ENCODE assay signal across 14 cellular contexts in genomic region chr15:63764124-63764827, GRCh38.
A peak's percentile ranks its signal among the peaks of the same experiment; 100 is the strongest.
DNase-seq lines count a peak whose midpoint lies in the region; ATAC-seq and TF ChIP-seq lines count a peak whose summit lies in the region.
"Had no signal": no experiment of that assay in that cellular context is flagged by ENCODE, and none has a peak within 500 bp of the region (broad histone marks: within the 10 kb centered on the region; RNA-seq: fewer than 3 reads in every experiment).

No MANE protein-coding gene starts in this region.

- H3K4me1 Mint-ChIP-seq in stimulated activated naive CD8-positive, alpha-beta T cell treated with anti-CD3 and anti-CD28 coated beads, Interleukin-15, Interleukin-2, amounts not matched to agents 100 ng/mL and 50 ng/mL, for 24 hours (ENCODE audit: low read depth): peaks cover 46% of the 10 kb centered on the region
- peaks cover 51% of the 10 kb centered on the region for H3K4me1 Mint-ChIP-seq in stimulated activated naive CD8-positive, alpha-beta T cell treated with anti-CD3 and anti-CD28 coated beads, Interleukin-15, amount 100 ng/mL, for 72 hours
- peaks cover 45% of the 10 kb centered on the region for H3K4me1 Mint-ChIP-seq in activated naive CD8-positive, alpha-beta T cell treated with anti-CD3 and anti-CD28 coated beads, Interleukin-2, amount 50 U/mL, for 24 hours

- no peak overlapping the region for H3K4me3 ChIP-seq in left lung
- H3K4me3 ChIP-seq: ascending aorta, uterus had no signal

- no peaks in the 10 kb centered on the region for H3K9me3 ChIP-seq in left lung
- H3K9me3 ChIP-seq: ascending aorta, uterus had no signal

- H3K4me3 Mint-ChIP-seq in stimulated activated naive CD8-positive, alpha-beta T cell treated with anti-CD3 and anti-CD28 coated beads, Interleukin-15, Interleukin-2, amounts not matched to agents 100 ng/mL and 50 ng/mL, for 24 hours: no peak overlapping the region
- H3K4me3 Mint-ChIP-seq in stimulated activated naive CD8-positive, alpha-beta T cell treated with anti-CD3 and anti-CD28 coated beads, Interleukin-15, amount 100 ng/mL, for 72 hours: no peak overlapping the region
- H3K4me3 Mint-ChIP-seq in activated naive CD8-positive, alpha-beta T cell treated with anti-CD3 and anti-CD28 coated beads, Interleukin-2, amount 50 U/mL, for 24 hours: no peak overlapping the region

- no peaks in the 10 kb centered on the region for H3K27me3 Mint-ChIP-seq in stimulated activated naive CD8-positive, alpha-beta T cell treated with anti-CD3 and anti-CD28 coated beads, Interleukin-15, Interleukin-2, amounts not matched to agents 100 ng/mL and 50 ng/mL, for 24 hours
- no peaks in the 10 kb centered on the region for H3K27me3 Mint-ChIP-seq in stimulated activated naive CD8-positive, alpha-beta T cell treated with anti-CD3 and anti-CD28 coated beads, Interleukin-15, amount 100 ng/mL, for 72 hours
- H3K27me3 Mint-ChIP-seq in activated naive CD8-positive, alpha-beta T cell treated with anti-CD3 and anti-CD28 coated beads, Interleukin-2, amount 50 U/mL, for 24 hours: no peaks in the 10 kb centered on the region

- peaks cover 4 to 10% of the 10 kb centered on the region in 2 donors for H3K4me1 ChIP-seq in left lung
- H3K4me1 ChIP-seq: ascending aorta, parathyroid adenoma, uterus had no signal

- DNase-seq in stimulated activated naive CD8-positive, alpha-beta T cell treated with anti-CD3 and anti-CD28 coated beads, Interleukin-15, amount 100 ng/mL, for 72 hours: no peak
- DNase-seq in activated naive CD8-positive, alpha-beta T cell treated with anti-CD3 and anti-CD28 coated beads, Interleukin-2, amount 50 U/mL, for 24 hours: no peak
- no peak for DNase-seq in left lung
- no peak for DNase-seq in NCI-H510A treated with DMSO at 0.1 percent for 48 hours (lab: John Stamatoyannopoulos, UW)
- no peak for DNase-seq in inferior parietal cortex (ENCODE audit: extremely low spot score)
- DNase-seq: activated T-cell treated with anti-CD3 and anti-CD28 coated beads for 4 hours, NCI-H146, uterus had no signal

- intact Hi-C loops in left lung (cut with DNase I): no loop called here

- peaks cover 18% of the 10 kb centered on the region for H3K36me3 Mint-ChIP-seq in stimulated activated naive CD8-positive, alpha-beta T cell treated with anti-CD3 and anti-CD28 coated beads, Interleukin-15, Interleukin-2, amounts not matched to agents 100 ng/mL and 50 ng/mL, for 24 hours (ENCODE audit: low read depth)
- peaks cover 12% of the 10 kb centered on the region for H3K36me3 Mint-ChIP-seq in activated naive CD8-positive, alpha-beta T cell treated with anti-CD3 and anti-CD28 coated beads, Interleukin-2, amount 50 U/mL, for 24 hours (ENCODE audit: low read depth)

- no peak overlapping the region for H3K27ac ChIP-seq in left lung
- H3K27ac ChIP-seq: ascending aorta, parathyroid adenoma, uterus had no signal

- H3K36me3 ChIP-seq in left lung: no peaks in the 10 kb centered on the region
- H3K36me3 ChIP-seq: ascending aorta, uterus had no signal

- H3K27me3 ChIP-seq in left lung: no peaks in the 10 kb centered on the region
- H3K27me3 ChIP-seq: ascending aorta, uterus had no signal

- TF ChIP-seq CTCF in left lung (IDR thresholded peaks at IDR 0.05): no peak

- peak overlapping the region; percentile 62 for H3K27ac Mint-ChIP-seq in stimulated activated naive CD8-positive, alpha-beta T cell treated with anti-CD3 and anti-CD28 coated beads, Interleukin-15, Interleukin-2, amounts not matched to agents 100 ng/mL and 50 ng/mL, for 24 hours
- no peak overlapping the region for H3K27ac Mint-ChIP-seq in stimulated activated naive CD8-positive, alpha-beta T cell treated with anti-CD3 and anti-CD28 coated beads, Interleukin-15, amount 100 ng/mL, for 72 hours
- peak overlapping the region; percentile 33 for H3K27ac Mint-ChIP-seq in activated naive CD8-positive, alpha-beta T cell treated with anti-CD3 and anti-CD28 coated beads, Interleukin-2, amount 50 U/mL, for 24 hours

- no peak for ATAC-seq in stimulated activated naive CD8-positive, alpha-beta T cell treated with anti-CD3 and anti-CD28 coated beads, Interleukin-15, amount 100 ng/mL, for 72 hours
- ATAC-seq in activated naive CD8-positive, alpha-beta T cell treated with anti-CD3 and anti-CD28 coated beads, Interleukin-2, amount 50 U/mL, for 24 hours: no peak
- peak; percentile 16 for ATAC-seq in left lung
- ATAC-seq in GM18867 (IDR thresholded peaks at IDR 0.05; ENCODE audit: unreplicated experiment): no peak
- ATAC-seq in HG03432 (IDR thresholded peaks at IDR 0.05; ENCODE audit: unreplicated experiment): no peak
- ATAC-seq: HCT116 had no signal

- no peaks in the 10 kb centered on the region for H3K9me3 Mint-ChIP-seq in stimulated activated naive CD8-positive, alpha-beta T cell treated with anti-CD3 and anti-CD28 coated beads, Interleukin-15, Interleukin-2, amounts not matched to agents 100 ng/mL and 50 ng/mL, for 24 hours
- H3K9me3 Mint-ChIP-seq in stimulated activated naive CD8-positive, alpha-beta T cell treated with anti-CD3 and anti-CD28 coated beads, Interleukin-15, amount 100 ng/mL, for 72 hours: no peaks in the 10 kb centered on the region
- no peaks in the 10 kb centered on the region for H3K9me3 Mint-ChIP-seq in activated naive CD8-positive, alpha-beta T cell treated with anti-CD3 and anti-CD28 coated beads, Interleukin-2, amount 50 U/mL, for 24 hours

Comparison
In these comparisons a context has a peak if more than half of its experiments do, and no peak if none do; other contexts are left out.
1. H3K27ac Mint-ChIP-seq: peak in stimulated activated naive CD8-positive, alpha-beta T cell treated with anti-CD3 and anti-CD28 coated beads, Interleukin-15, Interleukin-2, amounts not matched to agents 100 ng/mL and 50 ng/mL, for 24 hours (single experiment) and activated naive CD8-positive, alpha-beta T cell treated with anti-CD3 and anti-CD28 coated beads, Interleukin-2, amount 50 U/mL, for 24 hours (single experiment); none in stimulated activated naive CD8-positive, alpha-beta T cell treated with anti-CD3 and anti-CD28 coated beads, Interleukin-15, amount 100 ng/mL, for 72 hours (0 of 2).